In the genomic region with DNA sequence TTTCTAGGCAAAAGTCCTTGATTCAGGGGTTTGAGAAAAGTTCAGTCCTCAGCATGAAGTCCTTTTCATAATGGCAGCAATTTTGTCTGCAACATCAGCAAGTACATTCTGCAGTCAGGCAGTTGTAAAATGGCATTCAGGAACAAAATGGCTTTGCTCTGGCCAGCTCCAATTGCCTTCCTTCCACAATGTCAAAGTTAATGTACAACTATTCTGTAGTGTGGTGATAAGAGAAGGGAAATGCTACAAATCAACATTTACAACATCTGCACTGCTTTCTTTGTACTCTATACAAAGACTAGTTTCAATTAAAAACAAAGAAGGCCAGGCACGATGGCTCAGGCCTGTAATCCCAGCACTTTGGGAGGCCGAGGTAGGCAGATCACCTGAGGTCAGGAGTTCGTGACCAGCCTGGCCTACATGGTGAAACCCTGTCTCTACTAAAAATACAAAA, we compare ENCODE assay signal across 1 cellular context.
TF ChIP-seq lines count a peak whose summit lies in the region.

No MANE protein-coding gene starts in this region.

TF ChIP-seq in HepG2, 621 proteins besides CTCF, POLR2A, EP300 and RAD21 (continued from another document):
- TF ChIP-seq ARID4A (CRISPR knock-in tag; IDR thresholded peaks at IDR 0.05; ENCODE audit: borderline replicate concordance) (no peak; the same call in 1 of the 2 replicates), PCBP2 (optimal IDR thresholded peaks at IDR 0.05; ENCODE audit: low read depth, low read length, poor library complexity, severe bottlenecking) (no peak), GTF3A (CRISPR knock-in tag; conservative IDR thresholded peaks at IDR 0.05) (no peak), ZFP1 (CRISPR knock-in tag; IDR thresholded peaks at IDR 0.05) (0 out of 2 replicates have a peak, but pooled peaks have one; percentile 29), SP5 (CRISPR knock-in tag; IDR thresholded peaks at IDR 0.05; ENCODE audit: borderline replicate concordance, low read depth) (no peak), ZNF770 (CRISPR knock-in tag; IDR thresholded peaks at IDR 0.05) (no peak), SMARCC2 (IDR thresholded peaks at IDR 0.05) (no peak), RARA (CRISPR knock-in tag; IDR thresholded peaks at IDR 0.05) (peak; percentile 90), FOXJ3 (CRISPR knock-in tag; IDR thresholded peaks at IDR 0.05; ENCODE audit: borderline replicate concordance) (peak; percentile 42; the same call in 1 of the 2 replicates)
TF ChIP-seq in HepG2: peak in this region for 101.
